ENCODE assay signal across 23 cellular contexts in genomic region chr9:95101326-95101725, GRCh38.
DNase-seq lines count a peak whose midpoint lies in the region; ATAC-seq and TF ChIP-seq lines count a peak whose summit lies in the region.
"Had no signal": no experiment of that assay in that cellular context is flagged by ENCODE, and none has a peak within 500 bp of the region (broad histone marks: within the 10 kb centered on the region; RNA-seq: fewer than 3 reads in every experiment).

No MANE protein-coding gene starts in this region.

- no peak overlapping the region for H3K4me3 Mint-ChIP-seq in type B pancreatic cell
- H3K4me3 Mint-ChIP-seq: activated CD4-positive, alpha-beta memory T cell treated with anti-CD3 and anti-CD28 coated beads for 36 hours; HFFc6; T-helper 17 cell had no signal

- peak overlapping the region; percentile 77 for H3K27ac Mint-ChIP-seq in type B pancreatic cell
- H3K27ac Mint-ChIP-seq: activated CD4-positive, alpha-beta memory T cell treated with anti-CD3 and anti-CD28 coated beads for 36 hours; T-helper 17 cell had no signal

- H3K27me3 Mint-ChIP-seq in type B pancreatic cell = no peaks in the 10 kb centered on the region
- H3K27me3 Mint-ChIP-seq: activated CD4-positive, alpha-beta memory T cell treated with anti-CD3 and anti-CD28 coated beads for 36 hours; T-helper 17 cell had no signal

- DNase-seq in heart right ventricle (no peak), left ventricle myocardium superior (no peak), islet precursor cell (peak; percentile 66), psoas muscle (no peak), type B pancreatic cell (ENCODE audit: extremely low spot score, unreplicated experiment) (no peak)
- no peak for DNase-seq in activated CD8-positive, alpha-beta memory T cell treated with anti-CD3 and anti-CD28 coated beads for 24 hours
- DNase-seq: activated CD4-positive, alpha-beta memory T cell treated with anti-CD3 and anti-CD28 coated beads for 36 hours; activated naive CD4-positive, alpha-beta T cell treated with anti-CD3 and anti-CD28 coated beads, Interleukin-2, amount 50 U/mL, for 16 hours; activated T-cell treated with anti-CD3 and anti-CD28 coated beads, Interleukin-2, amount 50 U/mL, for 1 hour; brain microvascular endothelial cell; dermis blood vessel endothelial cell; GF-D8; HFFc6; NCI-H1092; NCI-H2081 treated with DMSO at 0.1 percent for 48 hours; SJCRH30; T-helper 17 cell had no signal

- 92 to 95% methylated on average over 12 of the region's 12 CpGs for WGBS in heart right ventricle, 2 donors
- WGBS in psoas muscle, 3 donors = 76 to 95% (median 78%) methylated on average over 12 of the region's 12 CpGs

- H3K4me1 ChIP-seq in heart right ventricle (peaks cover 20 to 88% (median 76%) of the 10 kb centered on the region in 9 donors), psoas muscle (peaks cover 33% of the 10 kb centered on the region)

- peaks cover 27% of the 10 kb centered on the region for H3K36me3 Mint-ChIP-seq in type B pancreatic cell

- intact Hi-C loops in heart right ventricle (cut with DNase I) = no loop called here
- intact Hi-C loops in left ventricle myocardium superior (cut with micrococcal nuclease) = no loop called here
- intact Hi-C loops in psoas muscle (cut with DNase I) = no loop called here

- TF ChIP-seq CTCF in heart right ventricle (IDR thresholded peaks at IDR 0.05) = no peak
- no peak for TF ChIP-seq CTCF in psoas muscle (IDR thresholded peaks at IDR 0.05)
- TF ChIP-seq CTCF in type B pancreatic cell (conservative IDR thresholded peaks at IDR 0.05) = no peak

- H3K9me3 Mint-ChIP-seq in type B pancreatic cell = no peaks in the 10 kb centered on the region
- H3K9me3 Mint-ChIP-seq: activated CD4-positive, alpha-beta memory T cell treated with anti-CD3 and anti-CD28 coated beads for 36 hours; HFFc6 had no signal

- H3K4me1 Mint-ChIP-seq in type B pancreatic cell (ENCODE audit: unreplicated experiment) = peaks cover 35% of the 10 kb centered on the region
- H3K4me1 Mint-ChIP-seq: T-helper 17 cell had no signal

- H3K36me3 ChIP-seq in heart right ventricle (peaks cover 0 to 68% (median 11%) of the 10 kb centered on the region in 9 donors), psoas muscle (ENCODE audit: insufficient read depth in 1 of 2, low read depth in 1 of 2) (peaks cover 0 to 6% of the 10 kb centered on the region in 2 donors)
- H3K36me3 ChIP-seq: brain microvascular endothelial cell had no signal

- H3K9me3 ChIP-seq in heart right ventricle (no peaks in the 10 kb centered on the region), psoas muscle (no peaks in the 10 kb centered on the region)
- H3K9me3 ChIP-seq: A549; BLaER1 treated with 17β-estradiol and CSF1 and Interleukin-3, amounts not matched to agents 10 nM and 100 nM; SJCRH30 had no signal

- H3K27ac ChIP-seq in heart right ventricle (peak overlapping the region in 8 of 10 donors; percentile 25 to 62 (median 34)), psoas muscle (peak overlapping the region; percentile 48)
- H3K27ac ChIP-seq: BLaER1 treated with 17β-estradiol and CSF1 and Interleukin-3, amounts not matched to agents 10 nM and 100 nM; brain microvascular endothelial cell; KMS-11; SJCRH30 had no signal

- H3K4me3 ChIP-seq in heart right ventricle (no peak overlapping the region), psoas muscle (no peak overlapping the region)
- H3K4me3 ChIP-seq: A549; BLaER1 treated with 17β-estradiol and CSF1 and Interleukin-3, amounts not matched to agents 10 nM and 100 nM; SJCRH30 had no signal

- H3K27me3 ChIP-seq in heart right ventricle (no peaks in the 10 kb centered on the region), psoas muscle (ENCODE audit: insufficient read depth in 3 of 3, low read length in 2 of 3) (no peaks in the 10 kb centered on the region)
- H3K27me3 ChIP-seq: BLaER1 treated with 17β-estradiol and CSF1 and Interleukin-3, amounts not matched to agents 10 nM and 100 nM; brain microvascular endothelial cell; SJCRH30 had no signal

- ATAC-seq in heart right ventricle (no peak), left ventricle myocardium superior (no peak), psoas muscle (no peak), HG03280 (IDR thresholded peaks at IDR 0.05; ENCODE audit: unreplicated experiment) (no peak), HG02763 (IDR thresholded peaks at IDR 0.05; ENCODE audit: unreplicated experiment) (no peak)
- ATAC-seq: A549, sciatic nerve, T-helper 17 cell had no signal
